Comparison of ENCODE assay signal across 4 cellular contexts in the genomic region with DNA sequence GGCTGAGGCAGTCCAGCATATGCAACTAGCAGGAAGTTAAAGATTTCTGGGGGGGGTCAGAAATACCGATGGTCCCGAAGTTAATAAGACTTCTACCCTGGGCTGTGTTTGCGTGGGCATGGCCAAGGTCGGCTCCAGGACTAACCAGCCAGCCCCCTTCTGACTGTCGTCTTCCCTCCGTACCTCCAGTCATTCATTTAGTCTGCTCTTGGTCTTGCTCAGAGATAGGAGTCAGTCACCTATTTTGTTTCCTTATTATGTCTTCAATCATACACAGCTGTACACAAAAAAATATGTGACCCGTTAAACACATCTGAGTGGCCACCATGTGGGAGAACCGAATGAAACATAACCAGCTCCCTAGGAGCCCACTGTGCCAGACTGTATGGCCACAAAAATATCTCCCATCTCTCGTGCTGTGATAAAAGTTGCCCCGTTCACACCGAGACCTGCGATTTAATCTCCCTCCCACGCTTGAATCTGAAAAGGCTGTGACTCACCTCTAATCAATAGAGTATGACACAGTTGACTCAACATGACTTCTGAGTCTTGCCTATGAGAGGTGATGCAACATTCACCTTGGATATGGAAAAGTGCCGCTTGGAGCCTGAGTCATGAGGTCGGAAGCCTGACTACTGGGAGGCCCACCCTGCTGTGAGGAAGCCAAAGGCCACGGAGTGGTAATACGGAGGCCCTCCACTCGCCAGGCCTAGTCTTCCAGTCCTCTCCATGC. TPM values are rescaled to one million over a fixed set of nuclear protein-coding genes. Genes with fewer than 3 reads are reported as not detected.
"Had no signal": no experiment of that assay in that cellular context is flagged by ENCODE, and none has a peak within 500 bp of the region (broad histone marks: within the 10 kb centered on the region; RNA-seq: fewer than 3 reads in every experiment).

No MANE protein-coding gene starts in this region.

RNA-seq across cellular contexts. Expression of a gene that starts 2.8 kb away (rescaled TPM):
- total RNA-seq: GM23248, H4, HT-29 had no signal
- polyA plus RNA-seq: GM23248, IgD-negative memory B cell had no signal

RNA-seq across cellular contexts. Expression of a gene that starts 30.5 kb away (rescaled TPM):
- total RNA-seq: GM23248, H4, HT-29 had no signal
- polyA plus RNA-seq: GM23248, IgD-negative memory B cell had no signal
